18 cellular contexts compared by ENCODE assay signal in the genomic region with DNA sequence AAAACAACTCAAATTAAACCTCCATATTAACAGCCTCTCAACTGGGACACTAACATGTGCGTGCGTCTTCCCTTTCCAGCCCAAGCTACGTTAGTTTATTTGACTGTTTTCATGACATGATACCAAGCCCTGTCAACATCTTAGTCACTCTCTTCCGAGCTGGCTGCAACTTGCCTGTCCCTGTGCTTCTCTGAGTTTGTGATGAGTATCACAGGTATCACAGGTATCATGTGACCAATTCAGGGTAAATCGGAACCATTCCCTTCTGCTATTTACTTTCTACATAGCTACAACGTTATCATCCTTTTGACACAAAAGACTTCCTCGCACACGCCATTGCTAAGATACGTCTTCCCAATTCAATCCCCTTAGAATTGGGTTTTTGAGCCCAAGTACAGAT.
DNase-seq lines count a peak whose midpoint lies in the region; ATAC-seq, FAIRE-seq and TF ChIP-seq lines count a peak whose summit lies in the region.
"Had no signal": no experiment of that assay in that cellular context is flagged by ENCODE, and none has a peak within 500 bp of the region (broad histone marks: within the 10 kb centered on the region; RNA-seq: fewer than 3 reads in every experiment).

No MANE protein-coding gene starts in this region.

- peak; percentile 98 for FAIRE-seq in bronchial epithelial cell (lab: Jason Lieb, UNC)
- FAIRE-seq: G401.6, GM12891 had no signal

- H3K4me3 ChIP-seq in mammary epithelial cell (replicated peaks in 1 of 3; ENCODE audit: insufficient read depth in 1 of 3, low read depth in 2 of 3, low read length in 3 of 3) (no peak overlapping the region), bronchial epithelial cell (ENCODE audit: low read depth, low read length) (no peak overlapping the region), esophagus squamous epithelium (no peak overlapping the region), osteoblast (ENCODE audit: insufficient read depth, low read length) (no peak overlapping the region)
- H3K4me3 ChIP-seq: BLaER1, GM23248 had no signal

- no peak for TF ChIP-seq POLR2A in esophagus squamous epithelium (IDR thresholded peaks at IDR 0.05)

- H3K36me3 ChIP-seq in mammary epithelial cell (ENCODE audit: insufficient read depth, low read length) = no peaks in the 10 kb centered on the region
- no peaks in the 10 kb centered on the region for H3K36me3 ChIP-seq in bronchial epithelial cell (ENCODE audit: control insufficient read depth, insufficient read depth, low read length)
- no peaks in the 10 kb centered on the region for H3K36me3 ChIP-seq in esophagus squamous epithelium
- H3K36me3 ChIP-seq in osteoblast (ENCODE audit: insufficient read depth, low read length) = no peaks in the 10 kb centered on the region
- H3K36me3 ChIP-seq: BLaER1 had no signal

- dilution Hi-C loops in mammary epithelial cell (cut with HindIII; ENCODE audit: low sequenced_read_pairs) = no loop called here

- TF ChIP-seq CTCF in mammary epithelial cell (conservative IDR thresholded peaks at IDR 0.05 in 1 of 2, IDR thresholded peaks at IDR 0.05 in 1 of 2; ENCODE audit: extremely low read depth in 1 of 2, insufficient read depth in 1 of 2, low read depth in 1 of 2, low read length in 2 of 2) = no peak
- TF ChIP-seq CTCF in MCF 10A (IDR thresholded peaks at IDR 0.05; ENCODE audit: unreplicated experiment) = no peak
- no peak for TF ChIP-seq CTCF in bronchial epithelial cell (IDR thresholded peaks at IDR 0.05; ENCODE audit: insufficient read depth, low read length, severe bottlenecking)
- no peak for TF ChIP-seq CTCF in esophagus squamous epithelium (IDR thresholded peaks at IDR 0.05)
- no peak for TF ChIP-seq CTCF in osteoblast (IDR thresholded peaks at IDR 0.05; ENCODE audit: extremely low read depth, low read depth, low read length)

- CTCF ChIA-PET in mammary epithelial cell (lab: Charles Lee; ENCODE audit: low non-redundant PET) (no interaction called here), MCF 10A (lab: Yijun Ruan, JAX) (interaction anchor here (0.6 to 8.3 kb wide), 10 partner anchors 9 to 422 kb away, joined by 3 to 205 read pairs (median 4); no protein-coding TSS in a partner anchor)

- 91% methylated on average over 9 of the region's 9 CpGs for WGBS in mammary epithelial cell (ENCODE audit: low coverage, missing lambda C conversion rate)
- WGBS in esophagus squamous epithelium, 2 donors = 55 to 67% methylated on average over 9 of the region's 9 CpGs

- H3K27me3 ChIP-seq in mammary epithelial cell (ENCODE audit: insufficient read depth, low read length) (no peaks in the 10 kb centered on the region), bronchial epithelial cell (ENCODE audit: control insufficient read depth, insufficient read depth, low read length) (no peaks in the 10 kb centered on the region), esophagus squamous epithelium (peaks cover 0 to 16% (median 0%) of the 10 kb centered on the region in 4 donors), osteoblast (ENCODE audit: insufficient read depth, low read length) (no peaks in the 10 kb centered on the region)
- H3K27me3 ChIP-seq: BLaER1 had no signal

- intact Hi-C loops in mammary epithelial cell (cut with micrococcal nuclease) (no loop called here), MCF 10A (cut with micrococcal nuclease) (no loop called here), esophagus squamous epithelium (cut with DNase I) (no loop called here)

- H3K27me3 Mint-ChIP-seq in MCF 10A (ENCODE audit: insufficient read depth, unreplicated experiment) = peaks cover 10% of the 10 kb centered on the region

- no peaks in the 10 kb centered on the region for H3K36me3 Mint-ChIP-seq in MCF 10A (ENCODE audit: insufficient read depth, unreplicated experiment)

- peak; percentile 85 for ATAC-seq in esophagus mucosa

- H3K9ac ChIP-seq in mammary epithelial cell (ENCODE audit: insufficient read depth, low read length) = no peak overlapping the region
- H3K9ac ChIP-seq: BLaER1, GM23248 had no signal

- H3K27ac Mint-ChIP-seq in MCF 10A (ENCODE audit: low read depth, unreplicated experiment) = no peak overlapping the region
- H3K27ac Mint-ChIP-seq: CD8-positive, alpha-beta memory T cell; H9 had no signal

- H3K4me2 ChIP-seq in mammary epithelial cell (ENCODE audit: insufficient read depth, low read depth, low read length) (no peak overlapping the region), osteoblast (ENCODE audit: insufficient read depth, low read length) (no peak overlapping the region)
- H3K4me2 ChIP-seq: BLaER1 had no signal

- no peak overlapping the region for H3K4me3 Mint-ChIP-seq in MCF 10A (ENCODE audit: unreplicated experiment)
- H3K4me3 Mint-ChIP-seq: CD8-positive, alpha-beta memory T cell; H9 had no signal

- H3K79me2 ChIP-seq in mammary epithelial cell (ENCODE audit: insufficient read depth, low read length) (no peaks in the 10 kb centered on the region), osteoblast (ENCODE audit: insufficient read depth, low read length) (no peaks in the 10 kb centered on the region)

- H4K20me1 ChIP-seq in mammary epithelial cell (ENCODE audit: insufficient read depth, low read length) (no peaks in the 10 kb centered on the region), osteoblast (ENCODE audit: insufficient read depth, low read length) (no peaks in the 10 kb centered on the region)
- H4K20me1 ChIP-seq: BLaER1 had no signal

- H3K9me3 ChIP-seq in mammary epithelial cell (replicated peaks; ENCODE audit: insufficient read depth, low read length) (no peaks in the 10 kb centered on the region), esophagus squamous epithelium (no peaks in the 10 kb centered on the region), osteoblast (ENCODE audit: low read depth, low read length) (no peaks in the 10 kb centered on the region)
- H3K9me3 ChIP-seq: BLaER1, Caco-2 had no signal

- no peaks in the 10 kb centered on the region for H3K9me3 Mint-ChIP-seq in MCF 10A (ENCODE audit: unreplicated experiment)
- H3K9me3 Mint-ChIP-seq: CD8-positive, alpha-beta memory T cell; H9 had no signal

- H3K4me1 Mint-ChIP-seq in MCF 10A (ENCODE audit: insufficient read depth, unreplicated experiment) = peaks cover 5% of the 10 kb centered on the region

- H3K27ac ChIP-seq in mammary epithelial cell (ENCODE audit: insufficient read depth, low read depth, low read length) (no peak overlapping the region), esophagus squamous epithelium (no peak overlapping the region), osteoblast (ENCODE audit: low read depth, low read length) (no peak overlapping the region)
- H3K27ac ChIP-seq: BLaER1, GM23248 had no signal

- H3K4me1 ChIP-seq in mammary epithelial cell (ENCODE audit: insufficient read depth, low read length) (peaks cover 3% of the 10 kb centered on the region), esophagus squamous epithelium (peaks cover 0 to 23% (median 3%) of the 10 kb centered on the region in 3 donors), osteoblast (ENCODE audit: insufficient read depth, low read length) (peaks cover 4% of the 10 kb centered on the region)

- H2AFZ ChIP-seq in mammary epithelial cell (ENCODE audit: low read depth, low read length) (no peak overlapping the region), osteoblast (ENCODE audit: low read length) (no peak overlapping the region)
- H2AFZ ChIP-seq: GM23248 had no signal

- DNase-seq in mammary epithelial cell (peak; percentile 56), MCF 10A (ENCODE audit: unreplicated experiment) (no peak), bronchial epithelial cell (ENCODE audit: low read depth) (peak; percentile 95), DMS114 treated with DMSO at 0.1 percent for 48 hours (lab: John Stamatoyannopoulos, UW; ENCODE audit: unreplicated experiment) (no peak), esophagus squamous epithelium (lab: John Stamatoyannopoulos, UW) (no peak), osteoblast (ENCODE audit: insufficient read length, low spot score, missing footprints) (no peak)
- DNase-seq: 8988T; AML-193; Caco-2; CD8-positive, alpha-beta memory T cell; DMS53; EL; GM23248; H9 had no signal

- POLR2A ChIA-PET in MCF 10A (lab: Yijun Ruan, JAX) = interaction anchor here (0.5 to 2.1 kb wide), 5 partner anchors 20 to 1661 kb away, joined by 3 to 12 read pairs (median 3); partner anchors contain the start of gene TES

- in situ Hi-C loops in mammary epithelial cell (cut with MboI; ENCODE audit: low sequenced_read_pairs in 2 of 2) = no loop called here

- BruUV-seq in mammary epithelial cell (replicated peaks; lab: Mats Ljungman, UMichigan) (no TSS peak), MCF 10A (replicated peaks; lab: Mats Ljungman, UMichigan) (no TSS peak)

Comparison
In these comparisons a context has a peak if more than half of its experiments do, and no peak if none do; other contexts are left out.
1. DNase-seq: peak in mammary epithelial cell (single experiment) and bronchial epithelial cell (single experiment); none in MCF 10A (single experiment), DMS114 treated with DMSO at 0.1 percent for 48 hours (single experiment), esophagus squamous epithelium (single experiment) and osteoblast (single experiment).